10 cellular contexts compared by ENCODE assay signal in genomic region chr17:77735341-77736206, GRCh38.
A peak's percentile ranks its signal among the peaks of the same experiment; 100 is the strongest.
DNase-seq lines count a peak whose midpoint lies in the region; ATAC-seq, FAIRE-seq and TF ChIP-seq lines count a peak whose summit lies in the region.
"Had no signal": no experiment of that assay in that cellular context is flagged by ENCODE, and none has a peak within 500 bp of the region (broad histone marks: within the 10 kb centered on the region; RNA-seq: fewer than 3 reads in every experiment).

No MANE protein-coding gene starts in this region.

- H3K27ac ChIP-seq in RWPE2 (ENCODE audit: poor library complexity, severe bottlenecking), result no peak overlapping the region
- H3K27ac ChIP-seq in substantia nigra (ENCODE audit: low read depth, low read length, poor library complexity, severe bottlenecking), result peak overlapping the region; percentile 75
- H3K27ac ChIP-seq: SJCRH30 had no signal

- no peaks in the 10 kb centered on the region for H3K36me3 ChIP-seq in RWPE2 (ENCODE audit: low read depth)
- H3K36me3 ChIP-seq: SJCRH30 had no signal

- peaks cover 8% of the 10 kb centered on the region for H3K4me1 ChIP-seq in RWPE2 (ENCODE audit: insufficient read depth, poor library complexity, severe bottlenecking)
- H3K4me1 ChIP-seq: SJCRH30 had no signal

- DNase-seq in NCI-H1092 treated with DMSO at 0.1 percent for 48 hours (lab: John Stamatoyannopoulos, UW) (peak; percentile 96), RWPE2 (ENCODE audit: low spot score) (peak; percentile 45), left ventricle myocardium superior (peak; percentile 80), substantia nigra (lab: John Stamatoyannopoulos, UW) (peak in 25 of 49 donors; percentile 15 to 72 (median 42)), GM12892 (ENCODE audit: insufficient read length) (no peak)

- TF ChIP-seq POLR2A in GM12892 (IDR thresholded peaks at IDR 0.05; ENCODE audit: low read depth, low read length), result no peak

- peaks cover 6% of the 10 kb centered on the region for H3K9me3 ChIP-seq in RWPE2 (ENCODE audit: severe bottlenecking)

- ATAC-seq in RWPE2 (ENCODE audit: low read depth) (peak; percentile 56), left ventricle myocardium superior (peak; percentile 75), GM21390 (IDR thresholded peaks at IDR 0.05; ENCODE audit: unreplicated experiment) (no peak), HG03457 (IDR thresholded peaks at IDR 0.05; ENCODE audit: unreplicated experiment) (no peak), GM21360 (IDR thresholded peaks at IDR 0.05; ENCODE audit: unreplicated experiment) (no peak)

- FAIRE-seq in GM12892 (lab: Jason Lieb, UNC), result no peak
- FAIRE-seq: endothelial cell of umbilical vein had no signal

- no peak for TF ChIP-seq CTCF in RWPE2 (IDR thresholded peaks at IDR 0.05; ENCODE audit: poor library complexity, severe bottlenecking)

- intact Hi-C loops in left ventricle myocardium superior (cut with micrococcal nuclease), result no loop called here

- H3K4me3 ChIP-seq in RWPE2 (ENCODE audit: severe bottlenecking), result no peak overlapping the region
- H3K4me3 ChIP-seq: SJCRH30 had no signal

- peaks cover 58% of the 10 kb centered on the region for H3K27me3 ChIP-seq in RWPE2 (ENCODE audit: insufficient read depth, poor library complexity, severe bottlenecking)

Comparison
In these comparisons a context has a peak if more than half of its experiments do, and no peak if none do; other contexts are left out.
1. ATAC-seq: peak in RWPE2 (single experiment) and left ventricle myocardium superior (single experiment); none in GM21390 (single experiment), HG03457 (single experiment) and GM21360 (single experiment).